ENCODE assay signal across 1 cellular context in genomic region chr12:120362516-120363273, GRCh38.
TF ChIP-seq lines count a peak whose summit lies in the region.

No MANE protein-coding gene starts in this region.

TF ChIP-seq in HepG2, 621 proteins besides CTCF, POLR2A, EP300 and RAD21:
- TF ChIP-seq, protein P1, sequence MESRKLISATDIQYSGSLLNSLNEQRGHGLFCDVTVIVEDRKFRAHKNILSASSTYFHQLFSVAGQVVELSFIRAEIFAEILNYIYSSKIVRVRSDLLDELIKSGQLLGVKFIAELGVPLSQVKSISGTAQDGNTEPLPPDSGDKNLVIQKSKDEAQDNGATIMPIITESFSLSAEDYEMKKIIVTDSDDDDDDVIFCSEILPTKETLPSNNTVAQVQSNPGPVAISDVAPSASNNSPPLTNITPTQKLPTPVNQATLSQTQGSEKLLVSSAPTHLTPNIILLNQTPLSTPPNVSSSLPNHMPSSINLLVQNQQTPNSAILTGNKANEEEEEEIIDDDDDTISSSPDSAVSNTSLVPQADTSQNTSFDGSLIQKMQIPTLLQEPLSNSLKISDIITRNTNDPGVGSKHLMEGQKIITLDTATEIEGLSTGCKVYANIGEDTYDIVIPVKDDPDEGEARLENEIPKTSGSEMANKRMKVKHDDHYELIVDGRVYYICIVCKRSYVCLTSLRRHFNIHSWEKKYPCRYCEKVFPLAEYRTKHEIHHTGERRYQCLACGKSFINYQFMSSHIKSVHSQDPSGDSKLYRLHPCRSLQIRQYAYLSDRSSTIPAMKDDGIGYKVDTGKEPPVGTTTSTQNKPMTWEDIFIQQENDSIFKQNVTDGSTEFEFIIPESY (CRISPR knock-in tag; IDR thresholded peaks at IDR 0.05) = peak; percentile 77; the same call in 1 of the 2 replicates
- TF ChIP-seq TMF1 (CRISPR knock-in tag; IDR thresholded peaks at IDR 0.05; ENCODE audit: low read depth) = no peak
